1 cellular context compared by ENCODE assay signal in genomic region chr3:140711043-140711718, GRCh38.
TF ChIP-seq lines count a peak whose summit lies in the region.

No MANE protein-coding gene starts in this region.

TF ChIP-seq in HepG2, 621 proteins besides CTCF, POLR2A, EP300 and RAD21 (continued from another document and continues in another):
- peak in 1 of 2 experiments; percentile 39; a peak in 1 of 4 replicates for TF ChIP-seq ATF4 (CRISPR knock-in tag; IDR thresholded peaks at IDR 0.05)
- TF ChIP-seq ZNF292 (CRISPR knock-in tag; IDR thresholded peaks at IDR 0.05; ENCODE audit: borderline replicate concordance, low read depth) = peak; percentile 76
- TF ChIP-seq KAT2B (IDR thresholded peaks at IDR 0.05; ENCODE audit: borderline replicate concordance, low read depth, low read length) = no peak
- TF ChIP-seq ZNF280B (CRISPR knock-in tag; IDR thresholded peaks at IDR 0.05; ENCODE audit: borderline replicate concordance) = no peak
- peak; percentile 77; the same call in 1 of the 2 replicates for TF ChIP-seq MEIS2 (CRISPR knock-in tag; IDR thresholded peaks at IDR 0.05)
- no peak for TF ChIP-seq TOE1 (CRISPR knock-in tag; IDR thresholded peaks at IDR 0.05)
- TF ChIP-seq MAF1 (CRISPR knock-in tag; IDR thresholded peaks at IDR 0.05; ENCODE audit: borderline replicate concordance) = no peak
- TF ChIP-seq ZBTB1 (CRISPR knock-in tag; IDR thresholded peaks at IDR 0.05; ENCODE audit: borderline replicate concordance) = no peak
- TF ChIP-seq ARID3A (IDR thresholded peaks at IDR 0.05; ENCODE audit: low read depth, low read length) = no peak
- no peak for TF ChIP-seq JARID2 (CRISPR knock-in tag; IDR thresholded peaks at IDR 0.05; ENCODE audit: insufficient replicate concordance)
- no peak for TF ChIP-seq ZSCAN21 (CRISPR knock-in tag; IDR thresholded peaks at IDR 0.05; ENCODE audit: borderline replicate concordance)
- TF ChIP-seq ZNF75D (CRISPR knock-in tag; IDR thresholded peaks at IDR 0.05; ENCODE audit: borderline replicate concordance) = no peak
- TF ChIP-seq FOSL1 (CRISPR knock-in tag; IDR thresholded peaks at IDR 0.05; ENCODE audit: borderline replicate concordance) = peak; percentile 33; the same call in 1 of the 2 replicates
- no peak for TF ChIP-seq ZBTB20 (CRISPR knock-in tag; IDR thresholded peaks at IDR 0.05; ENCODE audit: borderline replicate concordance, low read depth)
- no peak for TF ChIP-seq CENPX (CRISPR knock-in tag; IDR thresholded peaks at IDR 0.05)
- TF ChIP-seq MXD1 (CRISPR knock-in tag; IDR thresholded peaks at IDR 0.05) = no peak
- TF ChIP-seq TFAP4 (IDR thresholded peaks at IDR 0.05; ENCODE audit: borderline replicate concordance, low read depth) = no peak
- TF ChIP-seq ZNF121 (CRISPR knock-in tag; IDR thresholded peaks at IDR 0.05) = no peak
- no peak for TF ChIP-seq TFDP1 (CRISPR knock-in tag; IDR thresholded peaks at IDR 0.05; ENCODE audit: borderline replicate concordance)
- peak; percentile 87 for TF ChIP-seq EHMT2 (IDR thresholded peaks at IDR 0.05; ENCODE audit: borderline replicate concordance, low read depth, low read length)
- no peak for TF ChIP-seq THAP7 (CRISPR knock-in tag; IDR thresholded peaks at IDR 0.05)
- TF ChIP-seq ZNF205 (CRISPR knock-in tag; IDR thresholded peaks at IDR 0.05) = peak; percentile 58; the same call in 1 of the 2 replicates
- no peak for TF ChIP-seq KLF13 (CRISPR knock-in tag; IDR thresholded peaks at IDR 0.05)
- TF ChIP-seq KDM5A (IDR thresholded peaks at IDR 0.05; ENCODE audit: borderline replicate concordance, low read length) = no peak
- TF ChIP-seq MAZ (IDR thresholded peaks at IDR 0.05; ENCODE audit: borderline replicate concordance, low read depth, low read length) = no peak
- 0 out of 2 replicates have a peak, but pooled peaks have one; percentile 26 for TF ChIP-seq MAZ (CRISPR knock-in tag; IDR thresholded peaks at IDR 0.05; ENCODE audit: low read depth)
- TF ChIP-seq RXRB (CRISPR knock-in tag; IDR thresholded peaks at IDR 0.05; ENCODE audit: borderline replicate concordance) = peak; percentile 73; the same call in 1 of the 2 replicates
- no peak for TF ChIP-seq GLI4 (CRISPR knock-in tag; IDR thresholded peaks at IDR 0.05; ENCODE audit: borderline replicate concordance)
- no peak for TF ChIP-seq HNRNPUL1 (IDR thresholded peaks at IDR 0.05; ENCODE audit: low read depth, low read length)
- 0 out of 2 replicates have a peak, but pooled peaks have one; percentile 56 for TF ChIP-seq HNF1B (CRISPR knock-in tag; IDR thresholded peaks at IDR 0.05)
- peak; percentile 55; the same call in 1 of the 2 replicates for TF ChIP-seq HMG20B (CRISPR knock-in tag; conservative IDR thresholded peaks at IDR 0.05)
- TF ChIP-seq TEF (CRISPR knock-in tag; IDR thresholded peaks at IDR 0.05) = no peak
- peak; percentile 64; the same call in 1 of the 2 replicates for TF ChIP-seq CBFB (CRISPR knock-in tag; IDR thresholded peaks at IDR 0.05)
- TF ChIP-seq CREM (IDR thresholded peaks at IDR 0.05) = peak; percentile 90
- no peak for TF ChIP-seq CREM (CRISPR knock-in tag; IDR thresholded peaks at IDR 0.05)
- TF ChIP-seq ZXDC (CRISPR knock-in tag; IDR thresholded peaks at IDR 0.05) = no peak
- 0 out of 2 replicates have a peak, but pooled peaks have one; percentile 48 for TF ChIP-seq ZFP37 (CRISPR knock-in tag; IDR thresholded peaks at IDR 0.05; ENCODE audit: borderline replicate concordance)
- 0 out of 2 replicates have a peak, but pooled peaks have one; percentile 26 for TF ChIP-seq ZNF605 (CRISPR knock-in tag; IDR thresholded peaks at IDR 0.05)
- no peak; the same call in 1 of the 2 replicates for TF ChIP-seq ARID4A (CRISPR knock-in tag; IDR thresholded peaks at IDR 0.05; ENCODE audit: borderline replicate concordance)
- no peak for TF ChIP-seq DR1 (CRISPR knock-in tag; IDR thresholded peaks at IDR 0.05)
- no peak for TF ChIP-seq ZNF296 (CRISPR knock-in tag; conservative IDR thresholded peaks at IDR 0.05)
- 0 out of 2 replicates have a peak, but pooled peaks have one; percentile 23 for TF ChIP-seq DMAP1 (CRISPR knock-in tag; IDR thresholded peaks at IDR 0.05)
- no peak for TF ChIP-seq HIVEP1 (CRISPR knock-in tag; IDR thresholded peaks at IDR 0.05)
- TF ChIP-seq TAF15 (IDR thresholded peaks at IDR 0.05; ENCODE audit: low read depth, low read length, poor library complexity, severe bottlenecking) = no peak
- peak; percentile 97 for TF ChIP-seq TEAD3 (CRISPR knock-in tag; optimal IDR thresholded peaks at IDR 0.05; ENCODE audit: borderline replicate concordance)
- peak; percentile 75 for TF ChIP-seq ZBTB43 (CRISPR knock-in tag; conservative IDR thresholded peaks at IDR 0.05)
